ENCODE assay signal across 12 cellular contexts in the genomic region with DNA sequence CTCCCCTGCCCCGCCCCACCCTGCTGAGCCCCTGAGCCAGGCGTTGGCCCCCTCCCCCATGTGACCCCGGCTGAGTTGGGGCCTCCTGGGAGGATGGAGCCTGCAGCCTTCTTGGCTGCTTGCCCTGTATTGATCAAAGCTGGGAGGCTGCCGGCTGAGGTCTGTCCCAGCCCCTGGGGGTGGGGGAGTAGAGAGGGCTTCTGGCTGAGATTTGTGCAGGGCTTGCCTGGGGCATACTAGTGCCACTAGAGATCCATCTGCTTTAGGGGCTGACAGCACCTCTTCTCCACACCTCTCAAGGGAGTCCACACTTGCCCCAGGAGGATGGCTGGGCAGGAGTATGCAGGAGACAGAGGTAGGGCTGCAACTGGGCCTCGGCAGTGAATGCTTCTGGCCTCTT. TPM values are rescaled to one million over a fixed set of nuclear protein-coding genes. Genes with fewer than 3 reads are reported as not detected.
DNase-seq lines count a peak whose midpoint lies in the region; ATAC-seq and TF ChIP-seq lines count a peak whose summit lies in the region.
"Had no signal": no experiment of that assay in that cellular context is flagged by ENCODE, and none has a peak within 500 bp of the region (broad histone marks: within the 10 kb centered on the region; RNA-seq: fewer than 3 reads in every experiment).

No MANE protein-coding gene starts in this region.

- H3K36me3 Mint-ChIP-seq in activated naive CD4-positive, alpha-beta T cell treated with anti-CD3 and anti-CD28 coated beads, Interleukin-2, amount 50 U/mL, for 24 hours: no peaks in the 10 kb centered on the region
- no peaks in the 10 kb centered on the region for H3K36me3 Mint-ChIP-seq in brain
- H3K36me3 Mint-ChIP-seq in stimulated activated effector memory CD8-positive, alpha-beta T cell treated with anti-CD3 and anti-CD28 coated beads, Interleukin-12 subunit alpha, Interleukin-12 subunit beta, amount 100 ng/mL, for 72 hours: peaks cover 4% of the 10 kb centered on the region
- H3K36me3 Mint-ChIP-seq: stimulated activated naive B cell treated with anti-CD40 and anti-IgM and Interleukin-4, amounts not matched to agents 10 μg/mL and 1 μg/mL and 100 μg/mL, for 72 hours had no signal

- no peaks in the 10 kb centered on the region for H3K27me3 Mint-ChIP-seq in activated naive CD4-positive, alpha-beta T cell treated with anti-CD3 and anti-CD28 coated beads, Interleukin-2, amount 50 U/mL, for 24 hours
- H3K27me3 Mint-ChIP-seq in brain: peaks cover 11% of the 10 kb centered on the region

- peak overlapping the region; percentile 52 for H3K4me3 Mint-ChIP-seq in activated naive CD4-positive, alpha-beta T cell treated with anti-CD3 and anti-CD28 coated beads, Interleukin-2, amount 50 U/mL, for 24 hours
- peak overlapping the region in 1 of 5 experiments; percentile 23 for H3K4me3 Mint-ChIP-seq in brain
- H3K4me3 Mint-ChIP-seq in stimulated activated effector memory CD8-positive, alpha-beta T cell treated with anti-CD3 and anti-CD28 coated beads, Interleukin-12 subunit alpha, Interleukin-12 subunit beta, amount 100 ng/mL, for 72 hours: no peak overlapping the region
- H3K4me3 Mint-ChIP-seq: stimulated activated naive B cell treated with anti-CD40 and anti-IgM and Interleukin-4, amounts not matched to agents 10 μg/mL and 1 μg/mL and 100 μg/mL, for 72 hours; T-helper 2 cell treated with Interferon-gamma antibody and Interleukin-4, amounts not matched to agents 5 μg/mL and 100 μg/mL, for 36 hours had no signal

- H3K4me3 ChIP-seq in foreskin fibroblast (ENCODE audit: low read depth in 1 of 2, low read length in 2 of 2): no peak overlapping the region
- H3K4me3 ChIP-seq: Peyer's patch had no signal

- no peak for DNase-seq in activated naive CD4-positive, alpha-beta T cell treated with anti-CD3 and anti-CD28 coated beads, Interleukin-2, amount 50 U/mL, for 16 hours
- DNase-seq in NCI-H2171 (lab: John Stamatoyannopoulos, UW) (peak; percentile 94), foreskin fibroblast (no peak), AML-193 (lab: John Stamatoyannopoulos, UW) (no peak)
- DNase-seq in stimulated activated effector memory CD8-positive, alpha-beta T cell treated with anti-CD3 and anti-CD28 coated beads, Interleukin-12 subunit alpha, Interleukin-12 subunit beta, amount 100 ng/mL, for 72 hours (ENCODE audit: low spot score in 2 of 2): no peak
- DNase-seq: NCI-H1694; stimulated activated naive B cell treated with anti-CD40 and anti-IgM and Interleukin-4, amounts not matched to agents 10 μg/mL and 1 μg/mL and 100 μg/mL, for 72 hours had no signal

- TF ChIP-seq CTCF in brain (conservative IDR thresholded peaks at IDR 0.05): no peak
- TF ChIP-seq CTCF in foreskin fibroblast (IDR thresholded peaks at IDR 0.05; ENCODE audit: low read depth, low read length): no peak

- no peak overlapping the region for H3K27ac Mint-ChIP-seq in activated naive CD4-positive, alpha-beta T cell treated with anti-CD3 and anti-CD28 coated beads, Interleukin-2, amount 50 U/mL, for 24 hours
- H3K27ac Mint-ChIP-seq in brain: peak overlapping the region in 4 of 5 experiments; percentile 38 to 70 (median 57)
- peak overlapping the region; percentile 24 for H3K27ac Mint-ChIP-seq in stimulated activated effector memory CD8-positive, alpha-beta T cell treated with anti-CD3 and anti-CD28 coated beads, Interleukin-12 subunit alpha, Interleukin-12 subunit beta, amount 100 ng/mL, for 72 hours
- H3K27ac Mint-ChIP-seq: stimulated activated naive B cell treated with anti-CD40 and anti-IgM and Interleukin-4, amounts not matched to agents 10 μg/mL and 1 μg/mL and 100 μg/mL, for 72 hours; T-helper 2 cell treated with Interferon-gamma antibody and Interleukin-4, amounts not matched to agents 5 μg/mL and 100 μg/mL, for 36 hours had no signal

- no peak for ATAC-seq in stimulated activated effector memory CD8-positive, alpha-beta T cell treated with anti-CD3 and anti-CD28 coated beads, Interleukin-12 subunit alpha, Interleukin-12 subunit beta, amount 100 ng/mL, for 72 hours
- no peak for ATAC-seq in GM21423 (IDR thresholded peaks at IDR 0.05; ENCODE audit: unreplicated experiment)
- ATAC-seq: stimulated activated naive B cell treated with anti-CD40 and anti-IgM and Interleukin-4, amounts not matched to agents 10 μg/mL and 1 μg/mL and 100 μg/mL, for 72 hours had no signal

- no peaks in the 10 kb centered on the region for H3K9me3 Mint-ChIP-seq in activated naive CD4-positive, alpha-beta T cell treated with anti-CD3 and anti-CD28 coated beads, Interleukin-2, amount 50 U/mL, for 24 hours
- peaks cover 0 to 6% (median 0%) of the 10 kb centered on the region in 5 experiments for H3K9me3 Mint-ChIP-seq in brain
- no peaks in the 10 kb centered on the region for H3K9me3 Mint-ChIP-seq in stimulated activated effector memory CD8-positive, alpha-beta T cell treated with anti-CD3 and anti-CD28 coated beads, Interleukin-12 subunit alpha, Interleukin-12 subunit beta, amount 100 ng/mL, for 72 hours
- H3K9me3 Mint-ChIP-seq: stimulated activated naive B cell treated with anti-CD40 and anti-IgM and Interleukin-4, amounts not matched to agents 10 μg/mL and 1 μg/mL and 100 μg/mL, for 72 hours; T-helper 2 cell treated with Interferon-gamma antibody and Interleukin-4, amounts not matched to agents 5 μg/mL and 100 μg/mL, for 36 hours had no signal

- H3K4me1 Mint-ChIP-seq in activated naive CD4-positive, alpha-beta T cell treated with anti-CD3 and anti-CD28 coated beads, Interleukin-2, amount 50 U/mL, for 24 hours: peaks cover 43% of the 10 kb centered on the region
- peaks cover 75% of the 10 kb centered on the region for H3K4me1 Mint-ChIP-seq in brain
- peaks cover 64% of the 10 kb centered on the region for H3K4me1 Mint-ChIP-seq in stimulated activated effector memory CD8-positive, alpha-beta T cell treated with anti-CD3 and anti-CD28 coated beads, Interleukin-12 subunit alpha, Interleukin-12 subunit beta, amount 100 ng/mL, for 72 hours

RNA-seq across cellular contexts. Expression of a gene that starts 53.5 kb away (rescaled TPM):
- polyA plus RNA-seq in brain (ENCODE audit: insufficient read depth, low read depth, low replicate concordance): 197 TPM
